ENCODE assay signal across 9 cellular contexts in the genomic region with DNA sequence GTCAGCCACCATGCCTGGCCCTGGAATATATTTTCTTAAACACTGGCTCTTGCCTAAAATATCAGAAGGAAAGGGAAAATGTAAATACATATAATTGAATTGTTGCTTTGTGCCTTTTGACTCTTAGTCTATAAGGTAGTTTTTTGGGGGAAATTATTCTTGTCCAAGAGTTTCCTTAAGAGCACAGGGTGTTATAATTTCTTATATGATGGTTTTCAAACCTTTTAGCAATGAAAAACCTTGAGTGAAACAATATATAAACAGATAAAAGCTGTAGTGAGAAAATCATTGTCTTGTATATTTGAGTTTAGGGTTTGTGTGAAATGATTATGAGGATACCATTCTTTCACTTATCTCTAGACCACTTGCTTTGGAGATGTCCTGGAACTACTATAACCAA.
"Had no signal": no experiment of that assay in that cellular context is flagged by ENCODE, and none has a peak within 500 bp of the region (broad histone marks: within the 10 kb centered on the region; RNA-seq: fewer than 3 reads in every experiment).

No MANE protein-coding gene starts in this region.

- H3K4me1 Mint-ChIP-seq: IgD-negative memory B cell had no signal

- H3K27ac ChIP-seq: GM23248, HL-60 had no signal

- H3K4me1 ChIP-seq: HAP-1 had no signal

- ATAC-seq: HCT116, HepG2 had no signal

- H3K27ac Mint-ChIP-seq: HFFc6, IgD-negative memory B cell had no signal

- H3K9me3 ChIP-seq: HAP-1 had no signal

- H3K27me3 Mint-ChIP-seq: IgD-negative memory B cell had no signal

- H3K4me3 Mint-ChIP-seq: HFFc6, IgD-negative memory B cell had no signal

- H3K9me3 Mint-ChIP-seq: HFFc6, IgD-negative memory B cell had no signal

- H3K4me3 ChIP-seq: GM23248, HAP-1 had no signal

- DNase-seq: GM23248, GOT3, H7, HFFc6 had no signal
